Comparison of ENCODE assay signal across 8 cellular contexts in the genomic region with DNA sequence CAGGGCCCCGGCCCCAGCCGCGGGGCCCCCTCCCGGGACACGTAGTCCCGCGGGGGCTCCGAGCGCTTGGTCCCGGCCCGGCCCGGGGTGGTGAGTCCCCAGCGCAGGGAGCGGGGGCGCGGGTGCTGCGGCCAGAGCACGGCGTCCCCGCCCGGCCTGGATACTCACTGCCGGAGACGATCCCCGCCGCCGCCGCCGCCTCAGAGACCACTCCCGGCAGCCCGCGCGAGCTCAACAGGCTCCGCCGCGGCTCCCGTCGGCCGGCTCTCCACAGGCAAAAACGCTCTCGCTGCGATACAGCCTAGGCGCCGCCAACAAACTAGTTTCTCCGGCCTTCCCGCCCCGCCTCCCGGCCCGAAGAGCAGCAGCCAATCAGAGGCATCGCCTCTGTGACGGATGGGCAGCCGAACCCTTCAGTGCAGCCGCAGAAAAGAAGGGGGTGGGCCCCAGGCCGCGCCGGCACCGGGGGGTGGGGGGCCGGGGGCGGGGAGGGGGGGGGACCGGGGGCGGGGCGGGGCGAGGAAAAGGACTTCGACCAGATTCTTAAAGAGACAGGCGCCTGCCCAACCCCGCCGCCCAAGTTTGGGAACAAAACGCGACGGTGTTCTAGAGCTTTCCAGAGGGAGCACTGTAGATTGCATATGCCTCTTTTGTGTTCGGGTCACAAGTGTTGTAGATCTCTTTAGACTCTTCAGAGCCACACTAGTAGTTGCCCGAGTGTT. TPM values are rescaled to one million over a fixed set of nuclear protein-coding genes. Genes with fewer than 3 reads are reported as not detected.
DNase-seq lines count a peak whose midpoint lies in the region; ATAC-seq, FAIRE-seq and TF ChIP-seq lines count a peak whose summit lies in the region.

A gene with protein sequence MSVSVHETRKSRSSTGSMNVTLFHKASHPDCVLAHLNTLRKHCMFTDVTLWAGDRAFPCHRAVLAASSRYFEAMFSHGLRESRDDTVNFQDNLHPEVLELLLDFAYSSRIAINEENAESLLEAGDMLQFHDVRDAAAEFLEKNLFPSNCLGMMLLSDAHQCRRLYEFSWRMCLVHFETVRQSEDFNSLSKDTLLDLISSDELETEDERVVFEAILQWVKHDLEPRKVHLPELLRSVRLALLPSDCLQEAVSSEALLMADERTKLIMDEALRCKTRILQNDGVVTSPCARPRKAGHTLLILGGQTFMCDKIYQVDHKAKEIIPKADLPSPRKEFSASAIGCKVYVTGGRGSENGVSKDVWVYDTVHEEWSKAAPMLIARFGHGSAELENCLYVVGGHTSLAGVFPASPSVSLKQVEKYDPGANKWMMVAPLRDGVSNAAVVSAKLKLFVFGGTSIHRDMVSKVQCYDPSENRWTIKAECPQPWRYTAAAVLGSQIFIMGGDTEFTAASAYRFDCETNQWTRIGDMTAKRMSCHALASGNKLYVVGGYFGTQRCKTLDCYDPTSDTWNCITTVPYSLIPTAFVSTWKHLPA (minus strand): TSS at position 328 of the 722 bp plus-strand sequence. CDS start 25,115 bp downstream, outside the sequence.

- no peaks in the 10 kb centered on the region for H3K27me3 Mint-ChIP-seq in astrocyte (ENCODE audit: low read depth, unreplicated experiment)

- H3K36me3 ChIP-seq in astrocyte (ENCODE audit: insufficient read depth, low read length) (no peaks in the 10 kb centered on the region), rectal smooth muscle tissue (ENCODE audit: control insufficient read depth, insufficient read depth, low read length) (no peaks in the 10 kb centered on the region), vagina (no peaks in the 10 kb centered on the region)

- intact Hi-C loops in vagina (cut with DNase I): loop anchor here (5.0 kb wide), 1 partner anchor 42 kb away; no protein-coding TSS in a partner anchor

- DNase-seq in NCI-H187 (lab: John Stamatoyannopoulos, UW) (peak; percentile 51 to 79), T-helper 2 cell (peak; percentile 84 to 98 (median 89)), astrocyte (ENCODE audit: low read depth) (peak; percentile 86), hepatic stellate cell (ENCODE audit: low spot score) (peak; percentile 99), vagina (ENCODE audit: extremely low spot score in 2 of 2) (peak in 1 of 2 donors; percentile 97)

- peaks cover 3% of the 10 kb centered on the region for H3K36me3 Mint-ChIP-seq in astrocyte (ENCODE audit: low read depth, unreplicated experiment)

- H3K4me3 Mint-ChIP-seq in astrocyte (ENCODE audit: unreplicated experiment): peak within 1 kb of the TSS; percentile 92

- peaks cover 5% of the 10 kb centered on the region for H3K4me1 Mint-ChIP-seq in astrocyte (ENCODE audit: low read depth, unreplicated experiment)

- no peaks in the 10 kb centered on the region for H3K9me3 Mint-ChIP-seq in astrocyte (ENCODE audit: unreplicated experiment)

- H3K27ac ChIP-seq in astrocyte (ENCODE audit: low read depth, low read length) (peak within 1 kb of the TSS; percentile 76), rectal smooth muscle tissue (ENCODE audit: low read depth, low read length) (peak within 1 kb of the TSS; percentile 90), vagina (peak within 1 kb of the TSS; percentile 95)

- TF ChIP-seq CTCF in astrocyte (IDR thresholded peaks at IDR 0.05; ENCODE audit: insufficient read depth, low read depth, low read length): no peak
- TF ChIP-seq CTCF in vagina (IDR thresholded peaks at IDR 0.05): peak in 1 of 3 experiments; percentile 21

- H3K27me3 ChIP-seq in astrocyte (ENCODE audit: insufficient read depth, low read length) (no peaks in the 10 kb centered on the region), rectal smooth muscle tissue (ENCODE audit: control insufficient read depth, insufficient read depth, low read length) (no peaks in the 10 kb centered on the region), vagina (no peaks in the 10 kb centered on the region)

- ATAC-seq in GM18502 (IDR thresholded peaks at IDR 0.05; ENCODE audit: poor library complexity, unreplicated experiment) (peak; percentile 99), HG02943 (IDR thresholded peaks at IDR 0.05; ENCODE audit: low read depth, unreplicated experiment) (peak; percentile 98)

- H3K4me1 ChIP-seq in astrocyte (ENCODE audit: insufficient read depth, low read length) (peaks cover 19% of the 10 kb centered on the region), rectal smooth muscle tissue (ENCODE audit: control insufficient read depth, insufficient read depth, low read length) (peaks cover 3% of the 10 kb centered on the region), vagina (peaks cover 18% of the 10 kb centered on the region)

- FAIRE-seq in astrocyte (lab: Jason Lieb, UNC): no peak

- TF ChIP-seq POLR2A in vagina (IDR thresholded peaks at IDR 0.05): peak; percentile 56 to 86

- H3K79me2 ChIP-seq in astrocyte (ENCODE audit: insufficient read depth, low read length): peaks cover 41% of the 10 kb centered on the region

- H3K27ac Mint-ChIP-seq in astrocyte (ENCODE audit: unreplicated experiment): peak within 1 kb of the TSS; percentile 72

- H4K20me1 ChIP-seq in astrocyte (ENCODE audit: insufficient read depth, low read length): peaks cover 37% of the 10 kb centered on the region

- peak within 1 kb of the TSS; percentile 91 for H2AFZ ChIP-seq in astrocyte (ENCODE audit: low read depth, low read length)

- H3K9me3 ChIP-seq in astrocyte (ENCODE audit: insufficient read depth, low read depth, low read length) (no peaks in the 10 kb centered on the region), vagina (no peaks in the 10 kb centered on the region)

- H3K4me2 ChIP-seq in astrocyte (ENCODE audit: low read length): peak within 1 kb of the TSS; percentile 94

- peak within 1 kb of the TSS; percentile 85 for H3K4me3 ChIP-seq in astrocyte (ENCODE audit: insufficient read depth, low read depth, low read length)
- H3K4me3 ChIP-seq in rectal smooth muscle tissue (ENCODE audit: low read length): peak within 1 kb of the TSS; percentile 79
- peak within 1 kb of the TSS; percentile 82 to 95 for H3K4me3 ChIP-seq in vagina

- peak within 1 kb of the TSS; percentile 90 for H3K9ac ChIP-seq in astrocyte (ENCODE audit: low read length)
- H3K9ac ChIP-seq in rectal smooth muscle tissue (ENCODE audit: low read length): peak within 1 kb of the TSS; percentile 32

RNA-seq across cellular contexts. Expression of the gene that starts here (rescaled TPM):
- total RNA-seq in astrocyte (4.7 and 5.6 TPM in 2 replicates), vagina (9.6 TPM)
